In the genomic region with DNA sequence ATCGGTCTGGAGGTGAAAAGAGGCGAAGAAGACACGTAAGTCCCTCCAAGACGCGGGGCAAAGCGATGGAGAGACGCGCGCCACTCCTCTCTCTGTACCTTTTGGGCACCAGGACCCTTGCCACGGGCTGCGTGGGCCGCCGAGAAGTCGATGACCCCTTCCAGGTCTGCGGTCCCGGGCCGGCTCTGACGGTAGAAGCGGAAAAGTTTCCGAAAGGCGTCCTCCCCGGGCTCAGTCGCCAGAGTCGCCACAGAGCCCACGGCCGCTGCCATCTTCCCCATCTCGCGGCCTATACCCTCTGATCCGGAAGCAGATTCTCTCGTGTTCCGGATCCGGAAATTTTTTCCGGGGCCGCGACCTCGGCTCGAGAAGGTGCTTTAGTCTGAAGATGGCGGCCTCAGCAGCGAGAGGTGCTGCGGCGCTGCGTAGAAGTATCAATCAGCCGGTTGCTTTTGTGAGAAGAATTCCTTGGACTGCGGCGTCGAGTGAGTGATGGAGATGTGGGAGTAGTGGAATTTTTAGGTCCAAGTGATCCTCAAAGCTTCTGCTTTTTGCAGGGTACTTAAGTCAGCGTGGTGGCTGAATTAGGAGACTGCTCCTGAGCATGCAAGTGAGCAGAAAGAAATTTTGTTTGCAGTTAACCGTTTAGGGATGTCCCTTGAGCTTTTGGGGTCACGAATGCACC, we compare ENCODE assay signal across 8 cellular contexts. TPM values are rescaled to one million over a fixed set of nuclear protein-coding genes. Genes with fewer than 3 reads are reported as not detected.
DNase-seq lines count a peak whose midpoint lies in the region; ATAC-seq and TF ChIP-seq lines count a peak whose summit lies in the region.

A gene with protein sequence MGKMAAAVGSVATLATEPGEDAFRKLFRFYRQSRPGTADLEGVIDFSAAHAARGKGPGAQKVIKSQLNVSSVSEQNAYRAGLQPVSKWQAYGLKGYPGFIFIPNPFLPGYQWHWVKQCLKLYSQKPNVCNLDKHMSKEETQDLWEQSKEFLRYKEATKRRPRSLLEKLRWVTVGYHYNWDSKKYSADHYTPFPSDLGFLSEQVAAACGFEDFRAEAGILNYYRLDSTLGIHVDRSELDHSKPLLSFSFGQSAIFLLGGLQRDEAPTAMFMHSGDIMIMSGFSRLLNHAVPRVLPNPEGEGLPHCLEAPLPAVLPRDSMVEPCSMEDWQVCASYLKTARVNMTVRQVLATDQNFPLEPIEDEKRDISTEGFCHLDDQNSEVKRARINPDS (minus strand): TSS at position 300 of the 685 bp plus-strand sequence. CDS start 19 bp downstream, at position 281.
A gene (plus strand): TSS at position 380 of the 685 bp plus-strand sequence. CDS start 9 bp downstream, at position 389.

- no peaks in the 10 kb centered on the region for H3K9me3 ChIP-seq in mammary epithelial cell (replicated peaks; ENCODE audit: insufficient read depth, low read length)
- no peaks in the 10 kb centered on the region for H3K9me3 ChIP-seq in smooth muscle cell (replicated peaks; ENCODE audit: low read depth)

- in situ Hi-C loops in ACHN (cut with HindIII; ENCODE audit: low pct_ligation_motif_present, low pct_unique_long_range_greater_than_20kb, low sequenced_read_pairs) (no loop called here), mammary epithelial cell (cut with MboI; ENCODE audit: low sequenced_read_pairs in 2 of 2) (loop anchor here in 1 of 2 donors (25.0 kb wide), 1 partner anchor 246 kb away; a partner anchor contains a TSS)

- H3F3A ChIP-seq in smooth muscle cell (ENCODE audit: low read depth), result no peaks in the 10 kb centered on the region

- WGBS in mammary epithelial cell (ENCODE audit: low coverage, missing lambda C conversion rate), result under 1% methylated on average over 38 of the region's 49 CpGs
- WGBS in smooth muscle cell (ENCODE audit: low lambda C conversion rate), result under 1% methylated on average over 49 of the region's 49 CpGs

- H3K36me3 ChIP-seq in mammary epithelial cell (ENCODE audit: insufficient read depth, low read length) (peaks cover 9% of the 10 kb centered on the region), smooth muscle cell (ENCODE audit: low read depth) (no peaks in the 10 kb centered on the region)

- dilution Hi-C loops in mammary epithelial cell (cut with HindIII; ENCODE audit: low sequenced_read_pairs), result loop anchor here (5.0 kb wide), 1 partner anchor 51 kb away; no protein-coding TSS in a partner anchor

- H3K27me3 ChIP-seq in mammary epithelial cell (ENCODE audit: insufficient read depth, low read length) (no peaks in the 10 kb centered on the region), smooth muscle cell (ENCODE audit: low read depth) (no peaks in the 10 kb centered on the region)

- CTCF ChIA-PET in mammary epithelial cell (lab: Charles Lee; ENCODE audit: low non-redundant PET), result interaction anchor here (0.6 kb wide), 1 partner anchor 557 kb away, joined by 3 read pairs; no protein-coding TSS in a partner anchor

- H3K79me2 ChIP-seq in mammary epithelial cell (ENCODE audit: insufficient read depth, low read length), result peaks cover 82% of the 10 kb centered on the region
- peaks cover 68% of the 10 kb centered on the region for H3K79me2 ChIP-seq in smooth muscle cell (ENCODE audit: low read depth)

- TF ChIP-seq CTCF in VCaP (conservative IDR thresholded peaks at IDR 0.05) (no peak), mammary epithelial cell (conservative IDR thresholded peaks at IDR 0.05 in 1 of 2, IDR thresholded peaks at IDR 0.05 in 1 of 2; ENCODE audit: extremely low read depth in 1 of 2, insufficient read depth in 1 of 2, low read depth in 1 of 2, low read length in 2 of 2) (no peak), smooth muscle cell (IDR thresholded peaks at IDR 0.05; ENCODE audit: borderline replicate concordance, insufficient read depth, poor library complexity, severe bottlenecking) (no peak)

- H3K9ac ChIP-seq in mammary epithelial cell (ENCODE audit: insufficient read depth, low read length) (peak within 1 kb of the TSS; percentile 90), smooth muscle cell (ENCODE audit: low read depth) (peak within 1 kb of the TSS; percentile 68)

- H3K27ac ChIP-seq in VCaP (peak within 1 kb of the TSS; percentile 77), mammary epithelial cell (ENCODE audit: insufficient read depth, low read depth, low read length) (peak within 1 kb of the TSS; percentile 64), smooth muscle cell (ENCODE audit: low read depth) (peak within 1 kb of the TSS; percentile 46)

- H3K4me1 ChIP-seq in mammary epithelial cell (ENCODE audit: insufficient read depth, low read length) (peaks cover 14% of the 10 kb centered on the region), smooth muscle cell (ENCODE audit: low read depth) (peaks cover 25% of the 10 kb centered on the region)

- ATAC-seq in GM18870 (IDR thresholded peaks at IDR 0.05; ENCODE audit: unreplicated experiment) (peak; percentile 91), HG03108 (IDR thresholded peaks at IDR 0.05; ENCODE audit: unreplicated experiment) (peak; percentile 95)

- peak within 1 kb of the TSS; percentile 92 for H3K4me2 ChIP-seq in mammary epithelial cell (ENCODE audit: insufficient read depth, low read depth, low read length)
- peak within 1 kb of the TSS; percentile 99 for H3K4me2 ChIP-seq in smooth muscle cell

- intact Hi-C loops in mammary epithelial cell (cut with micrococcal nuclease), result loop anchor here (1.0 to 10.0 kb wide), 5 partner anchors 25 to 403 kb away; a partner anchor contains a TSS

- H4K20me1 ChIP-seq in mammary epithelial cell (ENCODE audit: insufficient read depth, low read length) (no peaks in the 10 kb centered on the region), smooth muscle cell (ENCODE audit: low read depth) (peaks cover 9% of the 10 kb centered on the region)

- H2AFZ ChIP-seq in mammary epithelial cell (ENCODE audit: low read depth, low read length), result peak within 1 kb of the TSS; percentile 98
- peak within 1 kb of the TSS; percentile 88 for H2AFZ ChIP-seq in smooth muscle cell (ENCODE audit: low read depth)

- peak within 1 kb of the TSS; percentile 77 to 99 (median 92) for H3K4me3 ChIP-seq in mammary epithelial cell (replicated peaks in 1 of 3; ENCODE audit: insufficient read depth in 1 of 3, low read depth in 2 of 3, low read length in 3 of 3)
- peak within 1 kb of the TSS; percentile 86 for H3K4me3 ChIP-seq in smooth muscle cell

- DNase-seq in ACHN, result peak; percentile 84
- peak; percentile 93 for DNase-seq in NCI-H2171 treated with DMSO at 0.1 percent for 48 hours (lab: John Stamatoyannopoulos, UW)
- DNase-seq in mammary epithelial cell, result peak; percentile 82
- peak; percentile 92 for DNase-seq in iPS-NIHi11 (ENCODE audit: low spot score)
- DNase-seq in smooth muscle cell (lab: John Stamatoyannopoulos, UW; ENCODE audit: unreplicated experiment), result peak; percentile 27

- no TSS peak for BruUV-seq in mammary epithelial cell (replicated peaks; lab: Mats Ljungman, UMichigan)

RNA-seq across cellular contexts. Expression of the first gene that starts in this region (rescaled TPM):
- total RNA-seq in mammary epithelial cell, result 10 to 100 TPM in 1 of 2 donors, 1 to 10 TPM in 1; 8.0 to 14.7 TPM
- polyA plus RNA-seq in mammary epithelial cell, result 9.6 TPM
- 5.5 TPM for polyA minus RNA-seq in mammary epithelial cell
- 15.0 and 18.7 TPM in 2 replicates for total RNA-seq in smooth muscle cell
- 11.3 and 12.9 TPM in 2 replicates for polyA plus RNA-seq in smooth muscle cell

RNA-seq across cellular contexts. Expression of the second gene that starts in this region (rescaled TPM):
- total RNA-seq in mammary epithelial cell, result 100 to 1,000 TPM in 1 of 2 donors, 10 to 100 TPM in 1; 51.7 to 161 TPM
- polyA plus RNA-seq in mammary epithelial cell, result 148 TPM
- polyA minus RNA-seq in mammary epithelial cell, result 29.0 TPM
- total RNA-seq in smooth muscle cell, result 655 and 735 TPM in 2 replicates
- 577 and 681 TPM in 2 replicates for polyA plus RNA-seq in smooth muscle cell

Comparison
In these comparisons a context has a peak if more than half of its experiments do, and no peak if none do; other contexts are left out.
1. Peak in every context shown above with its lines: DNase-seq, ATAC-seq, H3K4me3 ChIP-seq and H3K27ac ChIP-seq.
2. DNase-seq: peak in every context shown above with its lines; median percentile 93 in NCI-H2171 treated with DMSO at 0.1 percent for 48 hours; 92 in iPS-NIHi11; 84 in ACHN; 82 in mammary epithelial cell; 27 in smooth muscle cell.